1 cellular context compared by ENCODE assay signal in the genomic region with DNA sequence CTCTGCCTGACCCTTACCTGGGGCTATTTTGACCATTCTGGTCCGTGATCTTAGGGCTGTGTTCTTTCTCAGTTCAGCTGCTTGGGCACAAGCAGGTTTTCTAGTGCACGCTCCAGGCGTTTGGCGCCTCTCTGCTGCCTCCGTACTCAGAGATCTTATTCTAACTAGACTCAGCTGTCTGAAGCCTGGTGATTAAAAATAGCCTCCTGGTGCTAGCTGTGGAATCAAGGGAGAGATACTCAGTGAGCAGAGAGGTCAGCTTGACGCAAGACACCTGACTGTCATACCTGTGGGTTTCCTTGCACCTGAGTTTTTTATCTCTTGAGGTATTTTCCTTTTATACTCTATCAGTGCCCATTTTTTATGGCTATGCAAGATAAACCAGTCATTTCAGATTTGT.
TF ChIP-seq lines count a peak whose summit lies in the region.

No MANE protein-coding gene starts in this region.

TF ChIP-seq in SK-N-SH treated with all-trans-retinoic acid at 6 μM for 48 hours, 23 proteins besides CTCF, POLR2A, EP300 and RAD21 (continued from another document):
- TF ChIP-seq, protein P1, sequence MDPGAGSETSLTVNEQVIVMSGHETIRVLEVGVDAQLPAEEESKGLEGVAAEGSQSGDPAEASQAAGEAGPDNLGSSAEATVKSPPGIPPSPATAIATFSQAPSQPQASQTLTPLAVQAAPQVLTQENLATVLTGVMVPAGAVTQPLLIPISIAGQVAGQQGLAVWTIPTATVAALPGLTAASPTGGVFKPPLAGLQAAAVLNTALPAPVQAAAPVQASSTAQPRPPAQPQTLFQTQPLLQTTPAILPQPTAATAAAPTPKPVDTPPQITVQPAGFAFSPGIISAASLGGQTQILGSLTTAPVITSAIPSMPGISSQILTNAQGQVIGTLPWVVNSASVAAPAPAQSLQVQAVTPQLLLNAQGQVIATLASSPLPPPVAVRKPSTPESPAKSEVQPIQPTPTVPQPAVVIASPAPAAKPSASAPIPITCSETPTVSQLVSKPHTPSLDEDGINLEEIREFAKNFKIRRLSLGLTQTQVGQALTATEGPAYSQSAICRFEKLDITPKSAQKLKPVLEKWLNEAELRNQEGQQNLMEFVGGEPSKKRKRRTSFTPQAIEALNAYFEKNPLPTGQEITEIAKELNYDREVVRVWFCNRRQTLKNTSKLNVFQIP (CRISPR knock-in tag; IDR thresholded peaks at IDR 0.05; ENCODE audit: borderline replicate concordance, low read depth): no peak
- no peak for TF ChIP-seq ZNF8 (CRISPR knock-in tag; IDR thresholded peaks at IDR 0.05)
- TF ChIP-seq ZC3H10 (CRISPR knock-in tag; IDR thresholded peaks at IDR 0.05): no peak
- TF ChIP-seq SNAI2 (CRISPR knock-in tag; IDR thresholded peaks at IDR 0.05): no peak
- TF ChIP-seq, protein P2, sequence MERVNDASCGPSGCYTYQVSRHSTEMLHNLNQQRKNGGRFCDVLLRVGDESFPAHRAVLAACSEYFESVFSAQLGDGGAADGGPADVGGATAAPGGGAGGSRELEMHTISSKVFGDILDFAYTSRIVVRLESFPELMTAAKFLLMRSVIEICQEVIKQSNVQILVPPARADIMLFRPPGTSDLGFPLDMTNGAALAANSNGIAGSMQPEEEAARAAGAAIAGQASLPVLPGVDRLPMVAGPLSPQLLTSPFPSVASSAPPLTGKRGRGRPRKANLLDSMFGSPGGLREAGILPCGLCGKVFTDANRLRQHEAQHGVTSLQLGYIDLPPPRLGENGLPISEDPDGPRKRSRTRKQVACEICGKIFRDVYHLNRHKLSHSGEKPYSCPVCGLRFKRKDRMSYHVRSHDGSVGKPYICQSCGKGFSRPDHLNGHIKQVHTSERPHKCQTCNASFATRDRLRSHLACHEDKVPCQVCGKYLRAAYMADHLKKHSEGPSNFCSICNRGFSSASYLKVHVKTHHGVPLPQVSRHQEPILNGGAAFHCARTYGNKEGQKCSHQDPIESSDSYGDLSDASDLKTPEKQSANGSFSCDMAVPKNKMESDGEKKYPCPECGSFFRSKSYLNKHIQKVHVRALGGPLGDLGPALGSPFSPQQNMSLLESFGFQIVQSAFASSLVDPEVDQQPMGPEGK (CRISPR knock-in tag; IDR thresholded peaks at IDR 0.05; ENCODE audit: borderline replicate concordance): no peak
- no peak for TF ChIP-seq CSDC2 (CRISPR knock-in tag; IDR thresholded peaks at IDR 0.05)
- no peak for TF ChIP-seq ARNTL (CRISPR knock-in tag; IDR thresholded peaks at IDR 0.05; ENCODE audit: borderline replicate concordance, low read depth)
- no peak for TF ChIP-seq ZNF70 (CRISPR knock-in tag; IDR thresholded peaks at IDR 0.05)
- no peak for TF ChIP-seq BACH2 (CRISPR knock-in tag; IDR thresholded peaks at IDR 0.05; ENCODE audit: borderline replicate concordance)
- TF ChIP-seq, protein P3, sequence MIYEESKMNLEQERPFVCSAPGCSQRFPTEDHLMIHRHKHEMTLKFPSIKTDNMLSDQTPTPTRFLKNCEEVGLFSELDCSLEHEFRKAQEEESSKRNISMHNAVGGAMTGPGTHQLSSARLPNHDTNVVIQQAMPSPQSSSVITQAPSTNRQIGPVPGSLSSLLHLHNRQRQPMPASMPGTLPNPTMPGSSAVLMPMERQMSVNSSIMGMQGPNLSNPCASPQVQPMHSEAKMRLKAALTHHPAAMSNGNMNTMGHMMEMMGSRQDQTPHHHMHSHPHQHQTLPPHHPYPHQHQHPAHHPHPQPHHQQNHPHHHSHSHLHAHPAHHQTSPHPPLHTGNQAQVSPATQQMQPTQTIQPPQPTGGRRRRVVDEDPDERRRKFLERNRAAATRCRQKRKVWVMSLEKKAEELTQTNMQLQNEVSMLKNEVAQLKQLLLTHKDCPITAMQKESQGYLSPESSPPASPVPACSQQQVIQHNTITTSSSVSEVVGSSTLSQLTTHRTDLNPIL (CRISPR knock-in tag; IDR thresholded peaks at IDR 0.05; ENCODE audit: low read depth): no peak
- no peak for TF ChIP-seq TOX (CRISPR knock-in tag; IDR thresholded peaks at IDR 0.05; ENCODE audit: borderline replicate concordance)
- TF ChIP-seq, protein P4, sequence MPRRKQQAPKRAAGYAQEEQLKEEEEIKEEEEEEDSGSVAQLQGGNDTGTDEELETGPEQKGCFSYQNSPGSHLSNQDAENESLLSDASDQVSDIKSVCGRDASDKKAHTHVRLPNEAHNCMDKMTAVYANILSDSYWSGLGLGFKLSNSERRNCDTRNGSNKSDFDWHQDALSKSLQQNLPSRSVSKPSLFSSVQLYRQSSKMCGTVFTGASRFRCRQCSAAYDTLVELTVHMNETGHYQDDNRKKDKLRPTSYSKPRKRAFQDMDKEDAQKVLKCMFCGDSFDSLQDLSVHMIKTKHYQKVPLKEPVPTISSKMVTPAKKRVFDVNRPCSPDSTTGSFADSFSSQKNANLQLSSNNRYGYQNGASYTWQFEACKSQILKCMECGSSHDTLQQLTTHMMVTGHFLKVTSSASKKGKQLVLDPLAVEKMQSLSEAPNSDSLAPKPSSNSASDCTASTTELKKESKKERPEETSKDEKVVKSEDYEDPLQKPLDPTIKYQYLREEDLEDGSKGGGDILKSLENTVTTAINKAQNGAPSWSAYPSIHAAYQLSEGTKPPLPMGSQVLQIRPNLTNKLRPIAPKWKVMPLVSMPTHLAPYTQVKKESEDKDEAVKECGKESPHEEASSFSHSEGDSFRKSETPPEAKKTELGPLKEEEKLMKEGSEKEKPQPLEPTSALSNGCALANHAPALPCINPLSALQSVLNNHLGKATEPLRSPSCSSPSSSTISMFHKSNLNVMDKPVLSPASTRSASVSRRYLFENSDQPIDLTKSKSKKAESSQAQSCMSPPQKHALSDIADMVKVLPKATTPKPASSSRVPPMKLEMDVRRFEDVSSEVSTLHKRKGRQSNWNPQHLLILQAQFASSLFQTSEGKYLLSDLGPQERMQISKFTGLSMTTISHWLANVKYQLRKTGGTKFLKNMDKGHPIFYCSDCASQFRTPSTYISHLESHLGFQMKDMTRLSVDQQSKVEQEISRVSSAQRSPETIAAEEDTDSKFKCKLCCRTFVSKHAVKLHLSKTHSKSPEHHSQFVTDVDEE (CRISPR knock-in tag; IDR thresholded peaks at IDR 0.05): no peak
- no peak for TF ChIP-seq TCF4 (CRISPR knock-in tag; IDR thresholded peaks at IDR 0.05; ENCODE audit: borderline replicate concordance)
- no peak for TF ChIP-seq OSR1 (CRISPR knock-in tag; IDR thresholded peaks at IDR 0.05)
- no peak for TF ChIP-seq ZFP3 (CRISPR knock-in tag; IDR thresholded peaks at IDR 0.05)
- TF ChIP-seq ISL1 (CRISPR knock-in tag; IDR thresholded peaks at IDR 0.05): no peak
- TF ChIP-seq, protein P5, sequence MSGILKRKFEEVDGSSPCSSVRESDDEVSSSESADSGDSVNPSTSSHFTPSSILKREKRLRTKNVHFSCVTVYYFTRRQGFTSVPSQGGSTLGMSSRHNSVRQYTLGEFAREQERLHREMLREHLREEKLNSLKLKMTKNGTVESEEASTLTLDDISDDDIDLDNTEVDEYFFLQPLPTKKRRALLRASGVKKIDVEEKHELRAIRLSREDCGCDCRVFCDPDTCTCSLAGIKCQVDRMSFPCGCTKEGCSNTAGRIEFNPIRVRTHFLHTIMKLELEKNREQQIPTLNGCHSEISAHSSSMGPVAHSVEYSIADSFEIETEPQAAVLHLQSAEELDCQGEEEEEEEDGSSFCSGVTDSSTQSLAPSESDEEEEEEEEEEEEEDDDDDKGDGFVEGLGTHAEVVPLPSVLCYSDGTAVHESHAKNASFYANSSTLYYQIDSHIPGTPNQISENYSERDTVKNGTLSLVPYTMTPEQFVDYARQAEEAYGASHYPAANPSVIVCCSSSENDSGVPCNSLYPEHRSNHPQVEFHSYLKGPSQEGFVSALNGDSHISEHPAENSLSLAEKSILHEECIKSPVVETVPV (CRISPR knock-in tag; IDR thresholded peaks at IDR 0.05): no peak
- TF ChIP-seq ESRRG (CRISPR knock-in tag; IDR thresholded peaks at IDR 0.05): no peak
